ENCODE assay signal across 29 cellular contexts in the genomic region with DNA sequence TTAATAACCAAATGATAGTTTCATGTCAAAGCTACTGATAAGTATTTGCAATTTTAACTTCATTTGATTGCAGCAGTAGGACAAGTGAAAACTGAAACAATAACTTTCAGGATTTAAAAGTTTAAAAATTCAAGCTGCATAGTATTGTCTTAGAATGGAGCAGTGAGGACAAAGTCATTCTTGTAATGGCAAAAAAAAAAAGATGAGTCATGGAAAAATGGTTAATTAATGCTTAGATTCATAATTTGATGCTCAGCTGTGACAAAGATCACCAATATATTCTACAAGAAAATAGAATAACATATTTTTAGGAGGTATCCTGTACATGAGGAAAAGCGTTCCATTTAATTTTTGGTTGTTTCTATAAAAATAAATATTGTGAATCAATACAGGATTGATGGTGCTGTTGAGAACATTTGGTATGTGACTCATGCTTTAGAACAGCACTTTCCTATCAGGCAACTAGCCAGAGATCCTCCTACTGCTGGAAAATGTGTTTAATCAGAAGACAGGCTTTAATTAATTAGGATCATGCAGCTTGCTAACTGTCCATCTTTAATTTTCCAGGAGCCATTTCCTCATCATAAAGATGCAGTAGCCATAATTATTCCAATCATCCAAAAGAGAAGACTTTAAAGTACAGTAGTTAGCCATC.
A peak's percentile ranks its signal among the peaks of the same experiment; 100 is the strongest.
DNase-seq lines count a peak whose midpoint lies in the region; TF ChIP-seq lines count a peak whose summit lies in the region.
"Had no signal": no experiment of that assay in that cellular context is flagged by ENCODE, and none has a peak within 500 bp of the region (broad histone marks: within the 10 kb centered on the region; RNA-seq: fewer than 3 reads in every experiment).

No MANE protein-coding gene starts in this region.

- peaks cover 1% of the 10 kb centered on the region for H3K36me3 Mint-ChIP-seq in chondrocyte (ENCODE audit: low read depth)
- H3K36me3 Mint-ChIP-seq: activated naive CD4-positive, alpha-beta T cell treated with anti-CD3 and anti-CD28 coated beads, Interleukin-2, amount 50 U/mL, for 24 hours; CD4-positive, alpha-beta memory T cell had no signal

- no peaks in the 10 kb centered on the region for H3K36me3 ChIP-seq in A673 (ENCODE audit: insufficient read depth, low read length, poor library complexity, severe bottlenecking)
- H3K36me3 ChIP-seq: suprapubic skin, uterus had no signal

- H3K4me3 ChIP-seq in A673 (ENCODE audit: low read depth, low read length, poor library complexity, severe bottlenecking) = no peak overlapping the region
- H3K4me3 ChIP-seq in fibroblast of pulmonary artery (replicated peaks; ENCODE audit: low read depth, low read length) = no peak overlapping the region
- H3K4me3 ChIP-seq: GM12878, hepatocyte, mucosa of descending colon, suprapubic skin, uterus had no signal

- CTCF ChIA-PET in A673 (lab: Charles Lee) = no interaction called here

- TF ChIP-seq CTCF in A673 (conservative IDR thresholded peaks at IDR 0.05; ENCODE audit: low read depth, low read length) = no peak
- TF ChIP-seq CTCF in fibroblast of pulmonary artery (IDR thresholded peaks at IDR 0.05; ENCODE audit: low read length, missing control alignments) = no peak
- TF ChIP-seq CTCF in chondrocyte (IDR thresholded peaks at IDR 0.05) = no peak

- BruUV-seq in A673 (replicated peaks; lab: Mats Ljungman, UMichigan) = no TSS peak

- H3K4me1 Mint-ChIP-seq in chondrocyte (ENCODE audit: low read depth) = peaks cover 12% of the 10 kb centered on the region
- H3K4me1 Mint-ChIP-seq: activated CD4-positive, alpha-beta T cell treated with anti-CD3 and anti-CD28 coated beads, Interleukin-2, amount 10 ng/mL, durations not matched to agents 24 days and 14 days; activated naive CD4-positive, alpha-beta T cell treated with anti-CD3 and anti-CD28 coated beads, Interleukin-2, amount 50 U/mL, for 24 hours; CD4-positive, alpha-beta memory T cell had no signal

- DNase-seq in A673 (ENCODE audit: low spot score) (peak; percentile 55), HCEC 1CT (peak; percentile 30), astrocyte of the hippocampus (ENCODE audit: low read depth, low spot score) (peak; percentile 20), fibroblast of pulmonary artery (ENCODE audit: low read depth) (peak; percentile 18), chondrocyte (ENCODE audit: low spot score) (no peak), CD1c-positive myeloid dendritic cell (ENCODE audit: extremely low spot score) (no peak), dedifferentiated amniotic fluid mesenchymal stem cell (ENCODE audit: extremely low spot score) (no peak), iPS-NIHi7 (ENCODE audit: extremely low spot score) (no peak)
- DNase-seq: activated CD4-positive, alpha-beta T cell treated with anti-CD3 and anti-CD28 coated beads, Interleukin-2, amount 10 ng/mL, durations not matched to agents 24 days and 14 days; activated T-cell treated with anti-CD3 and anti-CD28 coated beads, Interleukin-2, amount 50 U/mL, for 72 hours; aorta; CD4-positive, alpha-beta memory T cell; DMS53; endodermal cell; HFFc6; Karpas-422; left ventricle myocardium superior; mucosa of descending colon; NCI-H1092 treated with DMSO at 0.1 percent for 48 hours; NCI-H2081 treated with DMSO at 0.1 percent for 48 hours; NCI-H510A treated with DMSO at 0.1 percent for 48 hours; posterior cingulate gyrus; uterus had no signal

- H3K27me3 Mint-ChIP-seq in chondrocyte (ENCODE audit: low read depth) = no peaks in the 10 kb centered on the region
- H3K27me3 Mint-ChIP-seq: activated CD4-positive, alpha-beta T cell treated with anti-CD3 and anti-CD28 coated beads, Interleukin-2, amount 10 ng/mL, durations not matched to agents 24 days and 14 days; CD4-positive, alpha-beta memory T cell had no signal

- peaks cover 36% of the 10 kb centered on the region for H3K4me1 ChIP-seq in A673 (ENCODE audit: insufficient read depth, low read length, poor library complexity, severe bottlenecking)
- H3K4me1 ChIP-seq: uterus had no signal

- POLR2A ChIA-PET in A673 (lab: Charles Lee; ENCODE audit: low non-redundant PET) = no interaction called here

- peaks cover 4% of the 10 kb centered on the region for H3K9me3 ChIP-seq in A673 (ENCODE audit: low read depth, low read length, poor library complexity, severe bottlenecking)
- H3K9me3 ChIP-seq: mucosa of descending colon, suprapubic skin, uterus had no signal

- H3K4me3 Mint-ChIP-seq in chondrocyte (ENCODE audit: unreplicated experiment) = no peak overlapping the region
- H3K4me3 Mint-ChIP-seq: activated CD4-positive, alpha-beta T cell treated with anti-CD3 and anti-CD28 coated beads, Interleukin-2, amount 10 ng/mL, durations not matched to agents 24 days and 14 days; activated naive CD4-positive, alpha-beta T cell treated with anti-CD3 and anti-CD28 coated beads, Interleukin-2, amount 50 U/mL, for 24 hours; activated T-cell treated with anti-CD3 and anti-CD28 coated beads, Interleukin-2, amount 50 U/mL, for 72 hours; CD4-positive, alpha-beta memory T cell; endodermal cell; HFFc6; neural crest cell; T-helper 1 cell treated with Interleukin-12 subunit alpha and Interleukin-12 subunit beta and Interleukin-4 antibody, amounts not matched to agents 30 μg/mL and 1 μg/mL, for 36 hours had no signal

- no peak overlapping the region for H3K27ac Mint-ChIP-seq in chondrocyte (ENCODE audit: unreplicated experiment)
- H3K27ac Mint-ChIP-seq: activated CD4-positive, alpha-beta T cell treated with anti-CD3 and anti-CD28 coated beads, Interleukin-2, amount 10 ng/mL, durations not matched to agents 24 days and 14 days; activated naive CD4-positive, alpha-beta T cell treated with anti-CD3 and anti-CD28 coated beads, Interleukin-2, amount 50 U/mL, for 24 hours; activated T-cell treated with anti-CD3 and anti-CD28 coated beads, Interleukin-2, amount 50 U/mL, for 72 hours; CD4-positive, alpha-beta memory T cell; endodermal cell; HFFc6; T-helper 1 cell treated with Interleukin-12 subunit alpha and Interleukin-12 subunit beta and Interleukin-4 antibody, amounts not matched to agents 30 μg/mL and 1 μg/mL, for 36 hours had no signal

- intact Hi-C loops in A673 (cut with micrococcal nuclease; ENCODE audit: unreplicated experiment) = loop anchor here (5.0 to 10.0 kb wide), 2 partner anchors 94 to 768 kb away; no protein-coding TSS in a partner anchor

- peaks cover 8% of the 10 kb centered on the region for H3K9me3 Mint-ChIP-seq in chondrocyte (ENCODE audit: low read depth)
- H3K9me3 Mint-ChIP-seq: activated CD4-positive, alpha-beta T cell treated with anti-CD3 and anti-CD28 coated beads, Interleukin-2, amount 10 ng/mL, durations not matched to agents 24 days and 14 days; activated naive CD4-positive, alpha-beta T cell treated with anti-CD3 and anti-CD28 coated beads, Interleukin-2, amount 50 U/mL, for 24 hours; endodermal cell; HFFc6 had no signal

- H3K27ac ChIP-seq in A673 (ENCODE audit: low read depth, low read length, poor library complexity, severe bottlenecking) = no peak overlapping the region
- H3K27ac ChIP-seq: hepatocyte, suprapubic skin, uterus had no signal

- no peaks in the 10 kb centered on the region for H3K27me3 ChIP-seq in A673 (replicated peaks; ENCODE audit: insufficient read depth, low read depth, low read length, poor library complexity)
- H3K27me3 ChIP-seq: hepatocyte, suprapubic skin, uterus had no signal

Comparison
In these comparisons a context has a peak if more than half of its experiments do, and no peak if none do; other contexts are left out.
1. DNase-seq: peak in A673 (single experiment), HCEC 1CT (single experiment), astrocyte of the hippocampus (single experiment) and fibroblast of pulmonary artery (single experiment); none in chondrocyte (single experiment), CD1c-positive myeloid dendritic cell (single experiment), dedifferentiated amniotic fluid mesenchymal stem cell (single experiment) and iPS-NIHi7 (single experiment).